In genomic region chr4:101039367-101039766, GRCh38 we compare ENCODE assay signal across 14 cellular contexts.
DNase-seq lines count a peak whose midpoint lies in the region; ATAC-seq and TF ChIP-seq lines count a peak whose summit lies in the region.
"Had no signal": no experiment of that assay in that cellular context is flagged by ENCODE, and none has a peak within 500 bp of the region (broad histone marks: within the 10 kb centered on the region; RNA-seq: fewer than 3 reads in every experiment).

No MANE protein-coding gene starts in this region.

- peaks cover 0 to 8% (median 5%) of the 10 kb centered on the region in 3 donors for H3K36me3 Mint-ChIP-seq in CD8-positive, alpha-beta memory T cell
- peaks cover 35% of the 10 kb centered on the region for H3K36me3 Mint-ChIP-seq in activated CD4-positive, alpha-beta memory T cell treated with anti-CD3 and anti-CD28 coated beads, Interleukin-2, amount 10 ng/mL, durations not matched to agents 7 days and 5 days (ENCODE audit: low read depth)

- H3K9me3 ChIP-seq in CD8-positive, alpha-beta memory T cell (ENCODE audit: low read length) = no peaks in the 10 kb centered on the region
- no peaks in the 10 kb centered on the region for H3K9me3 ChIP-seq in mucosa of descending colon
- H3K9me3 ChIP-seq: BLaER1 treated with 17β-estradiol and CSF1 and Interleukin-3, amounts not matched to agents 10 nM and 100 nM; testis had no signal

- peaks cover 20% of the 10 kb centered on the region for H3K4me1 ChIP-seq in CD8-positive, alpha-beta memory T cell (ENCODE audit: insufficient read depth, low read length)
- H3K4me1 ChIP-seq in mucosa of descending colon (ENCODE audit: low read depth) = no peaks in the 10 kb centered on the region
- H3K4me1 ChIP-seq: testis had no signal

- POLR2A ChIA-PET in CD8-positive, alpha-beta memory T cell (lab: Charles Lee) = interaction anchor here (0.7 kb wide), 1 partner anchor 11 kb away, joined by 3 read pairs; no protein-coding TSS in a partner anchor
- POLR2A ChIA-PET in activated CD4-positive, alpha-beta memory T cell treated with anti-CD3 and anti-CD28 coated beads, Interleukin-2, amount 10 ng/mL, durations not matched to agents 7 days and 5 days (lab: Charles Lee) = interaction anchor here (5.1 kb wide), 1 partner anchor 19 kb away, joined by 33 read pairs; no protein-coding TSS in a partner anchor

- H3K36me3 ChIP-seq in CD8-positive, alpha-beta memory T cell (ENCODE audit: insufficient read depth, low read length) = no peaks in the 10 kb centered on the region
- H3K36me3 ChIP-seq in mucosa of descending colon (ENCODE audit: low read depth) = no peaks in the 10 kb centered on the region

- intact Hi-C loops in mucosa of descending colon (cut with DNase I, micrococcal nuclease) = no loop called here

- peaks cover 48 to 60% (median 59%) of the 10 kb centered on the region in 3 donors for H3K4me1 Mint-ChIP-seq in CD8-positive, alpha-beta memory T cell
- H3K4me1 Mint-ChIP-seq in activated CD4-positive, alpha-beta memory T cell treated with anti-CD3 and anti-CD28 coated beads, Interleukin-2, amount 10 ng/mL, durations not matched to agents 7 days and 5 days = peaks cover 45% of the 10 kb centered on the region

- peak; percentile 51 for ATAC-seq in GM21423 (IDR thresholded peaks at IDR 0.05; ENCODE audit: unreplicated experiment)
- ATAC-seq in mucosa of descending colon = peak; percentile 38
- no peak for ATAC-seq in GM19035 (IDR thresholded peaks at IDR 0.05; ENCODE audit: unreplicated experiment)

- CTCF ChIA-PET in CD8-positive, alpha-beta memory T cell (lab: Charles Lee) = interaction anchor here (1.0 kb wide), 1 partner anchor 12 kb away, joined by 3 read pairs; no protein-coding TSS in a partner anchor
- CTCF ChIA-PET in activated CD4-positive, alpha-beta memory T cell treated with anti-CD3 and anti-CD28 coated beads, Interleukin-2, amount 10 ng/mL, durations not matched to agents 7 days and 5 days (lab: Charles Lee) = interaction anchor here (0.7 kb wide), 1 partner anchor 19 kb away, joined by 4 read pairs; no protein-coding TSS in a partner anchor

- no peaks in the 10 kb centered on the region for H3K27me3 Mint-ChIP-seq in CD8-positive, alpha-beta memory T cell
- no peaks in the 10 kb centered on the region for H3K27me3 Mint-ChIP-seq in activated CD4-positive, alpha-beta memory T cell treated with anti-CD3 and anti-CD28 coated beads, Interleukin-2, amount 10 ng/mL, durations not matched to agents 7 days and 5 days

- no peaks in the 10 kb centered on the region for H3K9me3 Mint-ChIP-seq in CD8-positive, alpha-beta memory T cell
- H3K9me3 Mint-ChIP-seq in activated CD4-positive, alpha-beta memory T cell treated with anti-CD3 and anti-CD28 coated beads, Interleukin-2, amount 10 ng/mL, durations not matched to agents 7 days and 5 days = no peaks in the 10 kb centered on the region

- DNase-seq in CD8-positive, alpha-beta memory T cell = peak in 3 of 5 donors; percentile 22 to 78 (median 40)
- peak; percentile 68 for DNase-seq in activated CD4-positive, alpha-beta memory T cell treated with anti-CD3 and anti-CD28 coated beads, Interleukin-2, amount 10 ng/mL, durations not matched to agents 7 days and 5 days
- DNase-seq in mucosa of descending colon (no peak), NCI-H1105 treated with DMSO at 0.1 percent for 48 hours (lab: John Stamatoyannopoulos, UW) (no peak), NCI-H146 (lab: John Stamatoyannopoulos, UW) (no peak), NCI-H1436 treated with DMSO at 0.1 percent for 48 hours (lab: John Stamatoyannopoulos, UW) (no peak)
- DNase-seq: IMR-90, kidney glomerular epithelial cell, NCI-H1436, testis had no signal

- H3K27me3 ChIP-seq in CD8-positive, alpha-beta memory T cell (ENCODE audit: insufficient read depth, low read length, poor library complexity, severe bottlenecking) = no peaks in the 10 kb centered on the region
- H3K27me3 ChIP-seq: BLaER1 treated with 17β-estradiol and CSF1 and Interleukin-3, amounts not matched to agents 10 nM and 100 nM; testis had no signal

- peak overlapping the region in 7 of 8 donors; percentile 40 to 86 (median 75) for H3K27ac Mint-ChIP-seq in CD8-positive, alpha-beta memory T cell
- peak overlapping the region; percentile 66 for H3K27ac Mint-ChIP-seq in activated CD4-positive, alpha-beta memory T cell treated with anti-CD3 and anti-CD28 coated beads, Interleukin-2, amount 10 ng/mL, durations not matched to agents 7 days and 5 days
- H3K27ac Mint-ChIP-seq: T-helper 1 cell treated with Interleukin-12 subunit alpha and Interleukin-12 subunit beta and Interleukin-4 antibody, amounts not matched to agents 30 μg/mL and 1 μg/mL, for 36 hours had no signal

- no peak overlapping the region for H3K27ac ChIP-seq in CD8-positive, alpha-beta memory T cell (ENCODE audit: low read depth, low read length)
- H3K27ac ChIP-seq: testis had no signal

- peak overlapping the region in 6 of 7 donors; percentile 16 to 71 (median 49) for H3K4me3 Mint-ChIP-seq in CD8-positive, alpha-beta memory T cell
- H3K4me3 Mint-ChIP-seq in activated CD4-positive, alpha-beta memory T cell treated with anti-CD3 and anti-CD28 coated beads, Interleukin-2, amount 10 ng/mL, durations not matched to agents 7 days and 5 days = peak overlapping the region; percentile 2
- H3K4me3 Mint-ChIP-seq: T-helper 1 cell treated with Interleukin-12 subunit alpha and Interleukin-12 subunit beta and Interleukin-4 antibody, amounts not matched to agents 30 μg/mL and 1 μg/mL, for 36 hours had no signal

- TF ChIP-seq CTCF in mucosa of descending colon (IDR thresholded peaks at IDR 0.05) = no peak

- no peak overlapping the region for H3K4me3 ChIP-seq in CD8-positive, alpha-beta memory T cell (ENCODE audit: low read length)
- no peak overlapping the region for H3K4me3 ChIP-seq in mucosa of descending colon
- H3K4me3 ChIP-seq: BLaER1 treated with 17β-estradiol and CSF1 and Interleukin-3, amounts not matched to agents 10 nM and 100 nM; testis had no signal

Comparison
In these comparisons a context has a peak if more than half of its experiments do, and no peak if none do; other contexts are left out.
1. DNase-seq: peak in CD8-positive, alpha-beta memory T cell (3 of 5) and activated CD4-positive, alpha-beta memory T cell treated with anti-CD3 and anti-CD28 coated beads, Interleukin-2, amount 10 ng/mL, durations not matched to agents 7 days and 5 days (single experiment); none in mucosa of descending colon (0 of 3), NCI-H1105 treated with DMSO at 0.1 percent for 48 hours (single experiment), NCI-H146 (single experiment) and NCI-H1436 treated with DMSO at 0.1 percent for 48 hours (single experiment).